ENCODE assay signal across 30 cellular contexts in genomic region chr2:129188451-129188850, GRCh38.
"Had no signal": no experiment of that assay in that cellular context is flagged by ENCODE, and none has a peak within 500 bp of the region (broad histone marks: within the 10 kb centered on the region; RNA-seq: fewer than 3 reads in every experiment).

No MANE protein-coding gene starts in this region.

- H3K4me2 ChIP-seq: neural progenitor cell, smooth muscle cell had no signal

- H3K4me3 ChIP-seq: neural progenitor cell, ovary, prostate gland, right lobe of liver, sigmoid colon, smooth muscle cell, spleen, thoracic aorta, thyroid gland, tibial nerve, upper lobe of left lung, vagina had no signal

- H3K79me2 ChIP-seq: parathyroid adenoma had no signal

- H3K27ac ChIP-seq: neutrophil, ovary, parathyroid adenoma, prostate gland, right lobe of liver, sigmoid colon, spleen, thoracic aorta, thyroid gland, tibial nerve, upper lobe of left lung, vagina had no signal

- ATAC-seq: natural killer cell; right cardiac atrium; right lobe of liver; stimulated activated memory B cell treated with anti-CD40 and anti-IgM and Interleukin-4, amounts not matched to agents 10 μg/mL and 1 μg/mL and 100 μg/mL, for 72 hours; stimulated activated naive CD8-positive, alpha-beta T cell treated with anti-CD3 and anti-CD28 coated beads, Interleukin-15, amount 100 ng/mL, for 72 hours; stimulated activated naive CD8-positive, alpha-beta T cell treated with anti-CD3 and anti-CD28 coated beads, Interleukin-15, Interleukin-2, amounts not matched to agents 100 U/mL and 50 U/mL, for 24 hours had no signal

- H2AFZ ChIP-seq: neural progenitor cell, parathyroid adenoma had no signal

- DNase-seq: naive B cell; natural killer cell; nucleus accumbens; ovary; retina; right cardiac atrium; right lobe of liver; sigmoid colon; spleen; stimulated activated CD4-positive, alpha-beta T cell treated with anti-CD3 and anti-CD28 coated beads, Interleukin-12 subunit alpha, Interleukin-12 subunit beta, amount 100 ng/mL, for 4 hours; stimulated activated CD4-positive, alpha-beta T cell treated with anti-CD3 and anti-CD28 coated beads, Interleukin-1b, Interleukin-23, amount 100 ng/mL, for 48 hours; stimulated activated CD4-positive, alpha-beta T cell treated with anti-CD3 and anti-CD28 coated beads, Interleukin-4, amount 100 ng/mL, for 1 hour; stimulated activated CD4-positive, alpha-beta T cell treated with anti-CD3 and anti-CD28 coated beads, Interleukin-4, amount 100 ng/mL, for 4 hours; stimulated activated CD8-positive, alpha-beta memory T cell treated with anti-CD3 and anti-CD28 coated beads, Interleukin-4, amount 100 ng/mL, for 48 hours; stimulated activated naive CD4-positive, alpha-beta T cell; stimulated activated naive CD8-positive, alpha-beta T cell treated with anti-CD3 and anti-CD28 coated beads, Interleukin-15, amount 100 ng/mL, for 72 hours; stimulated activated naive CD8-positive, alpha-beta T cell treated with anti-CD3 and anti-CD28 coated beads, Interleukin-15, Interleukin-2, amounts not matched to agents 100 U/mL and 50 U/mL, for 24 hours; thyroid gland; trophoblast cell; upper lobe of left lung had no signal

- H3K4me1 ChIP-seq: parathyroid adenoma, prostate gland, right lobe of liver, sigmoid colon, tibial nerve, upper lobe of left lung had no signal

- H3K36me3 ChIP-seq: neural progenitor cell, neutrophil, ovary, prostate gland, right lobe of liver, sigmoid colon, spleen, thoracic aorta, thyroid gland, tibial nerve, upper lobe of left lung, vagina had no signal

- FAIRE-seq: urothelium cell line had no signal

- H3K9me3 ChIP-seq: neutrophil, ovary, prostate gland, right lobe of liver, sigmoid colon, spleen, thoracic aorta, thyroid gland, tibial nerve, upper lobe of left lung, vagina had no signal

- H3K27me3 ChIP-seq: neural progenitor cell, neutrophil, ovary, right lobe of liver, sigmoid colon, thyroid gland, tibial nerve, upper lobe of left lung, vagina had no signal
